Comparison of ENCODE assay signal across 23 cellular contexts in the genomic region with DNA sequence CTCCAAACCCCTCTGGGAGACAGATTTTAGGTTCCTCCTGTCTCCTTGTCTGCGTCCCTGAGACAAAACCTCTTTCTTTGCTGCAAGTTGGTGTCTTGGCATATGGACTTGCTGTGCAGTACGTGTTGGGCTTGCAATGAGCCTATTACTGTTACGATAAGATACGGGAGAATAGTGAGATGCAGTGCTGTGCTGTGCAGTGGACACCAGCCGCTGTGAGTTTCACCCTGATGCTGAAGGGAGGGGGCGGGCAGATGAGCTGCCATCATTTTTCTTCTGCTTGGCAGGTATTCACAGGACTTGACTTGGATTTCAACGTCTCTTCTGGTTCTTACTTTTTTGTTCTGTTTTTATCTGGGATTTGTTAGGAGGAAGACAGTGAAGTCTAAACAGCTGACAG.
DNase-seq lines count a peak whose midpoint lies in the region; ATAC-seq and TF ChIP-seq lines count a peak whose summit lies in the region.
"Had no signal": no experiment of that assay in that cellular context is flagged by ENCODE, and none has a peak within 500 bp of the region (broad histone marks: within the 10 kb centered on the region; RNA-seq: fewer than 3 reads in every experiment).

No MANE protein-coding gene starts in this region.

- H3K9me3 ChIP-seq in heart left ventricle: no peaks in the 10 kb centered on the region
- H3K9me3 ChIP-seq in colonic mucosa: no peaks in the 10 kb centered on the region
- H3K9me3 ChIP-seq in transverse colon: no peaks in the 10 kb centered on the region
- H3K9me3 ChIP-seq: MG63 had no signal

- WGBS in heart left ventricle, 4 donors: 52 to 83% (median 64%) methylated on average over 7 of the region's 7 CpGs
- 69 to 89% methylated on average over 5 to 7 of the region's 7 CpGs for WGBS in transverse colon (ENCODE audit: low coverage in 1 of 2), 2 donors

- H3K27me3 ChIP-seq in heart left ventricle (no peaks in the 10 kb centered on the region), colonic mucosa (no peaks in the 10 kb centered on the region), transverse colon (no peaks in the 10 kb centered on the region)
- H3K27me3 ChIP-seq: BLaER1, MG63 had no signal

- no peak for TF ChIP-seq EP300 in transverse colon (IDR thresholded peaks at IDR 0.05; ENCODE audit: low read depth)

- H3K4me3 ChIP-seq in heart left ventricle: no peak overlapping the region
- H3K4me3 ChIP-seq in colonic mucosa: no peak overlapping the region
- H3K4me3 ChIP-seq in transverse colon: no peak overlapping the region
- H3K4me3 ChIP-seq: BLaER1, MG63, PC-9 had no signal

- DNase-seq in left ventricle myocardium superior: no peak
- DNase-seq in heart left ventricle: no peak
- peak; percentile 4 for DNase-seq in colonic mucosa
- no peak for DNase-seq in nephron progenitor cell
- DNase-seq in transverse colon: no peak
- DNase-seq in NCI-H128 (lab: John Stamatoyannopoulos, UW; ENCODE audit: unreplicated experiment): no peak
- DNase-seq: 8988T; CD4-positive, CD25-positive, alpha-beta regulatory T cell; DMS153; DND-41; KBM-7; MG63; NCI-H1105 treated with DMSO at 0.1 percent for 48 hours; NCI-H2029; NCI-H446 treated with DMSO at 0.1 percent for 48 hours; NCI-H526; NCI-H82; NK-92 treated with Interleukin-12 subunit alpha and Interleukin-12 subunit beta, amount 100 ng/mL, for 24 hours; PC-9; Right ventricle myocardium superior had no signal

- no peak for TF ChIP-seq CTCF in heart left ventricle (IDR thresholded peaks at IDR 0.05)
- no peak for TF ChIP-seq CTCF in colonic mucosa (IDR thresholded peaks at IDR 0.05)
- no peak for TF ChIP-seq CTCF in nephron progenitor cell (IDR thresholded peaks at IDR 0.05)
- TF ChIP-seq CTCF in transverse colon (IDR thresholded peaks at IDR 0.05): no peak

- H3K9ac ChIP-seq in colonic mucosa (ENCODE audit: low read depth in 2 of 2, low read length in 2 of 2): no peak overlapping the region
- H3K9ac ChIP-seq: BLaER1 had no signal

- H3K9me3 Mint-ChIP-seq in nephron progenitor cell: peaks cover 9% of the 10 kb centered on the region

- ATAC-seq in left ventricle myocardium superior (peak; percentile 31), heart left ventricle (no peak), GM21360 (IDR thresholded peaks at IDR 0.05; ENCODE audit: unreplicated experiment) (no peak), GM21526 (IDR thresholded peaks at IDR 0.05; ENCODE audit: low FRiP score, unreplicated experiment) (no peak)

- H3K4me1 ChIP-seq in heart left ventricle (peaks cover 0 to 38% (median 13%) of the 10 kb centered on the region in 12 donors), colonic mucosa (peaks cover 6% of the 10 kb centered on the region), transverse colon (peaks cover 11 to 49% (median 34%) of the 10 kb centered on the region in 4 donors)

- peaks cover 18% of the 10 kb centered on the region for H3K4me1 Mint-ChIP-seq in nephron progenitor cell

- H3K36me3 Mint-ChIP-seq in nephron progenitor cell (ENCODE audit: low read depth): no peaks in the 10 kb centered on the region
- H3K36me3 Mint-ChIP-seq: CD4-positive, CD25-positive, alpha-beta regulatory T cell had no signal

- no peak overlapping the region for H3K4me3 Mint-ChIP-seq in nephron progenitor cell
- H3K4me3 Mint-ChIP-seq: CD4-positive, CD25-positive, alpha-beta regulatory T cell had no signal

- H3K27ac ChIP-seq in heart left ventricle (peak overlapping the region in 2 of 12 donors; percentile 6 to 11), colonic mucosa (no peak overlapping the region), transverse colon (peak overlapping the region; percentile 50 to 81 (median 74))
- H3K27ac ChIP-seq: BLaER1, PC-9 had no signal

- TF ChIP-seq POLR2A in heart left ventricle (IDR thresholded peaks at IDR 0.05): no peak
- no peak for TF ChIP-seq POLR2A in transverse colon (IDR thresholded peaks at IDR 0.05)

- H3K36me3 ChIP-seq in heart left ventricle (no peaks in the 10 kb centered on the region), colonic mucosa (no peaks in the 10 kb centered on the region), transverse colon (no peaks in the 10 kb centered on the region)
- H3K36me3 ChIP-seq: BLaER1, MG63 had no signal

- H3K27me3 Mint-ChIP-seq in nephron progenitor cell (ENCODE audit: low read depth, poor library complexity): no peaks in the 10 kb centered on the region
- H3K27me3 Mint-ChIP-seq: CD4-positive, CD25-positive, alpha-beta regulatory T cell had no signal

- H3K27ac Mint-ChIP-seq in nephron progenitor cell: peak overlapping the region; percentile 57
- H3K27ac Mint-ChIP-seq: CD4-positive, CD25-positive, alpha-beta regulatory T cell had no signal

- intact Hi-C loops in left ventricle myocardium superior (cut with micrococcal nuclease) (no loop called here), heart left ventricle (cut with DNase I) (loop anchor here in 2 of 10 donors (5.0 to 10.0 kb wide), 2 partner anchors 38 to 185 kb away; no protein-coding TSS in a partner anchor), colonic mucosa (cut with DNase I) (no loop called here), transverse colon (cut with DNase I; ENCODE audit: low total_unique reads) (no loop called here)

- in situ Hi-C loops in transverse colon (cut with MboI; ENCODE audit: low pct_ligation_motif_present in 1 of 4, low pct_unique_long_range_greater_than_20kb in 1 of 4, low sequenced_read_pairs in 3 of 4): no loop called here
